In the genomic region with DNA sequence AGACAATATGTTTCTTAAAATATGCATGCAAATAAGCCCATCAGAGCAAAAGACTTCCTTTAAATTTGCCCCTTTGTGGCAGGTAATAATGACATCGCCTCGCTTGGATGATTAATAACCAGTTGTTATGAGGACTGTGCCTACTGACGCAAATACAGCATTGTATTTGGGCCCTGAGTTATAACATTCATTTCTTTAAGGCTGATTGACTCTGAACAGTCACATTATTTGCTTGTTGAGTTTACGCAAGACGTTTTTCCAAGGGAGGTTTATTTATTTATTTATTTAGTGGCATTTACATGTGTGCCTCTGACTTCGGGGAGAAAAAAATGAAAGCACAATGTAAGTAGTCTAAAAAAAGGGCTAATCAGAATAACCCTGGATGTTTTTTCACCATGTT, we compare ENCODE assay signal across 9 cellular contexts.
A peak's percentile ranks its signal among the peaks of the same experiment; 100 is the strongest.
DNase-seq lines count a peak whose midpoint lies in the region; ATAC-seq, FAIRE-seq and TF ChIP-seq lines count a peak whose summit lies in the region.
"Had no signal": no experiment of that assay in that cellular context is flagged by ENCODE, and none has a peak within 500 bp of the region (broad histone marks: within the 10 kb centered on the region; RNA-seq: fewer than 3 reads in every experiment).

No MANE protein-coding gene starts in this region.

- FAIRE-seq in kidney (lab: Jason Lieb, UNC) = no peak
- FAIRE-seq: urothelium cell line had no signal

- TF ChIP-seq CTCF in kidney (IDR thresholded peaks at IDR 0.05; ENCODE audit: borderline replicate concordance, extremely low read depth, insufficient read depth) = no peak

- H3K9me3 ChIP-seq in adipocyte (ENCODE audit: control insufficient read depth, low read length) (no peaks in the 10 kb centered on the region), kidney (ENCODE audit: control insufficient read depth in 1 of 2, low read length in 2 of 2) (no peaks in the 10 kb centered on the region), aorta (ENCODE audit: control insufficient read depth, low read length) (no peaks in the 10 kb centered on the region)

- DNase-seq in Right ventricle myocardium superior = no peak
- no peak for DNase-seq in cardiac septum (ENCODE audit: low spot score)
- DNase-seq in adipocyte (ENCODE audit: low read depth) = peak; percentile 38
- DNase-seq in kidney = no peak
- no peak for DNase-seq in aorta
- DNase-seq in AG08396 (ENCODE audit: low spot score) = no peak
- no peak for DNase-seq in D341Med (ENCODE audit: low spot score)
- no peak for DNase-seq in occipital lobe (lab: John Stamatoyannopoulos, UW)

- ATAC-seq in Right ventricle myocardium superior (ENCODE audit: poor library complexity) = peak; percentile 16
- ATAC-seq in aorta (ENCODE audit: low FRiP score) = peak; percentile 15

- WGBS in aorta, 2 donors = 56 to 57% methylated on average over 6 of the region's 6 CpGs

- peak overlapping the region in 1 of 2 donors; percentile 38 for H3K27ac ChIP-seq in kidney (ENCODE audit: low read depth in 2 of 2, low read length in 2 of 2)
- no peak overlapping the region for H3K27ac ChIP-seq in aorta (ENCODE audit: low read depth in 1 of 2, low read length in 2 of 2)

- intact Hi-C loops in Right ventricle myocardium superior (cut with DNase I) (loop anchor here (10.0 kb wide), 1 partner anchor 79 kb away; no protein-coding TSS in a partner anchor), cardiac septum (cut with DNase I) (no loop called here), kidney (cut with DNase I) (no loop called here), aorta (cut with DNase I) (no loop called here)

- H3K27me3 ChIP-seq in adipocyte (replicated peaks; ENCODE audit: control insufficient read depth, insufficient read depth, low read length) (no peaks in the 10 kb centered on the region), aorta (ENCODE audit: control insufficient read depth in 1 of 2, insufficient read depth in 2 of 2, low read length in 1 of 2) (no peaks in the 10 kb centered on the region)

- H3K4me1 ChIP-seq in adipocyte (ENCODE audit: control insufficient read depth, insufficient read depth, low read length) = peaks cover 21% of the 10 kb centered on the region
- peaks cover 3 to 4% of the 10 kb centered on the region in 2 donors for H3K4me1 ChIP-seq in kidney (ENCODE audit: control insufficient read depth in 1 of 2, insufficient read depth in 1 of 2, low read depth in 1 of 2, low read length in 2 of 2)
- no peaks in the 10 kb centered on the region for H3K4me1 ChIP-seq in aorta (ENCODE audit: control insufficient read depth in 1 of 2, insufficient read depth in 2 of 2, low read length in 2 of 2)

- H3K9ac ChIP-seq in adipocyte (ENCODE audit: low read length) = peak overlapping the region; percentile 85
- H3K9ac ChIP-seq in kidney (ENCODE audit: low read length in 2 of 2) = peak overlapping the region in 1 of 2 donors; percentile 34

- no peaks in the 10 kb centered on the region for H3K36me3 ChIP-seq in adipocyte (ENCODE audit: control insufficient read depth, insufficient read depth, low read length, severe bottlenecking)
- H3K36me3 ChIP-seq in kidney (ENCODE audit: control insufficient read depth in 1 of 2, insufficient read depth in 2 of 2, low read length in 2 of 2) = no peaks in the 10 kb centered on the region
- H3K36me3 ChIP-seq in aorta (ENCODE audit: control insufficient read depth in 1 of 2, insufficient read depth in 2 of 2, low read length in 1 of 2) = no peaks in the 10 kb centered on the region

- H3K4me3 ChIP-seq in adipocyte (ENCODE audit: low read length) (peak overlapping the region; percentile 76), kidney (ENCODE audit: low read length in 2 of 2) (peak overlapping the region; percentile 9 to 51), aorta (ENCODE audit: low read length in 2 of 2) (peak overlapping the region in 1 of 2 donors; percentile 26)
